In genomic region chr13:113862766-113863510, GRCh38 we compare ENCODE assay signal across 8 cellular contexts. TPM values are rescaled to one million over a fixed set of nuclear protein-coding genes. Genes with fewer than 3 reads are reported as not detected.
DNase-seq lines count a peak whose midpoint lies in the region; ATAC-seq and TF ChIP-seq lines count a peak whose summit lies in the region.

No MANE protein-coding gene starts in this region.

- CTCF ChIA-PET in AG04450 (lab: Charles Lee), result no interaction called here
- CTCF ChIA-PET in OCI-LY7 (lab: Charles Lee; ENCODE audit: unreplicated experiment), result no interaction called here

- peak overlapping the region; percentile 82 for H3K4me3 ChIP-seq in AG04450 (ENCODE audit: low read depth, low read length)
- H3K4me3 ChIP-seq in mesenchymal stem cell (ENCODE audit: insufficient read depth in 1 of 2, low read depth in 1 of 2, low read length in 2 of 2), result peak overlapping the region; percentile 93
- H3K4me3 ChIP-seq in thyroid gland (replicated peaks in 1 of 3), result peak overlapping the region; percentile 32 to 76 (median 75)
- no peak overlapping the region for H3K4me3 ChIP-seq in OCI-LY7 (ENCODE audit: low read depth, low read length, poor library complexity, severe bottlenecking)

- intact Hi-C loops in thyroid gland (cut with DNase I), result no loop called here
- intact Hi-C loops in OCI-LY7 (cut with micrococcal nuclease; ENCODE audit: unreplicated experiment), result no loop called here

- H3K27me3 Mint-ChIP-seq in effector memory CD8-positive, alpha-beta T cell, result peaks cover 41 to 54% of the 10 kb centered on the region in 2 donors

- H3K4me1 ChIP-seq in mesenchymal stem cell (ENCODE audit: control insufficient read depth, insufficient read depth, low read depth, low read length) (peaks cover 31% of the 10 kb centered on the region), thyroid gland (peaks cover 18 to 36% of the 10 kb centered on the region in 2 donors), OCI-LY7 (ENCODE audit: insufficient read depth, low read length, poor library complexity, severe bottlenecking) (no peaks in the 10 kb centered on the region)

- peak overlapping the region; percentile 84 for H3K27ac ChIP-seq in AG04450 (ENCODE audit: low read depth, low read length)
- H3K27ac ChIP-seq in mesenchymal stem cell (ENCODE audit: low read length, poor library complexity, severe bottlenecking), result peak overlapping the region; percentile 85
- H3K27ac ChIP-seq in thyroid gland, result peak overlapping the region; percentile 84 to 95 (median 89)
- H3K27ac ChIP-seq in OCI-LY7 (ENCODE audit: low read depth, low read length, poor library complexity, severe bottlenecking), result no peak overlapping the region

- no peak for TF ChIP-seq CTCF in AG04450 (IDR thresholded peaks at IDR 0.05; ENCODE audit: low read depth, low read length)
- no peak for TF ChIP-seq CTCF in thyroid gland (IDR thresholded peaks at IDR 0.05)
- TF ChIP-seq CTCF in OCI-LY7 (conservative IDR thresholded peaks at IDR 0.05; ENCODE audit: low read length), result no peak

- H3K9ac ChIP-seq in mesenchymal stem cell (ENCODE audit: low read length), result peak overlapping the region; percentile 85

- no peaks in the 10 kb centered on the region for H3K79me2 ChIP-seq in OCI-LY7 (ENCODE audit: insufficient read depth, low read depth, low read length)

- H4K91ac ChIP-seq in mesenchymal stem cell (ENCODE audit: low read length), result peak overlapping the region; percentile 11

- H2BK120ac ChIP-seq in mesenchymal stem cell (ENCODE audit: low read depth, low read length), result peak overlapping the region; percentile 80

- peak overlapping the region; percentile 67 for H2BK5ac ChIP-seq in mesenchymal stem cell (ENCODE audit: low read depth, low read length, poor library complexity, severe bottlenecking)

- H3K18ac ChIP-seq in mesenchymal stem cell (ENCODE audit: low read depth in 1 of 2, low read length in 2 of 2), result peak overlapping the region; percentile 77 to 94

- H2AFZ ChIP-seq in mesenchymal stem cell (ENCODE audit: low read depth, low read length) (no peak overlapping the region), OCI-LY7 (ENCODE audit: low read length) (no peak overlapping the region)

- DNase-seq in AG04450 (ENCODE audit: low read depth, low spot score), result no peak
- DNase-seq in GM19240 (ENCODE audit: insufficient read length, low spot score), result peak; percentile 47
- DNase-seq in RPMI7951 (ENCODE audit: low read depth), result peak; percentile 32
- DNase-seq in effector memory CD8-positive, alpha-beta T cell, result no peak
- peak; percentile 43 for DNase-seq in mesenchymal stem cell
- peak; percentile 74 to 77 for DNase-seq in thyroid gland
- no peak for DNase-seq in SKM-1 (lab: John Stamatoyannopoulos, UW; ENCODE audit: unreplicated experiment)
- DNase-seq in OCI-LY7 (ENCODE audit: low spot score), result no peak

- H3K4me1 Mint-ChIP-seq in effector memory CD8-positive, alpha-beta T cell (ENCODE audit: low read depth in 2 of 2), result peaks cover 12 to 13% of the 10 kb centered on the region in 2 donors

- peaks cover 0 to 13% of the 10 kb centered on the region in 2 donors for H3K9me3 Mint-ChIP-seq in effector memory CD8-positive, alpha-beta T cell

- H2BK12ac ChIP-seq in mesenchymal stem cell (ENCODE audit: low read length in 2 of 2), result peak overlapping the region in 1 of 2 experiments; percentile 59

- H3K36me3 Mint-ChIP-seq in effector memory CD8-positive, alpha-beta T cell (ENCODE audit: insufficient read depth), result peaks cover 4% of the 10 kb centered on the region

- H3K23ac ChIP-seq in mesenchymal stem cell (ENCODE audit: low read length in 2 of 2), result no peak overlapping the region

- H3K79me1 ChIP-seq in mesenchymal stem cell (replicated peaks; ENCODE audit: low read length, poor library complexity, severe bottlenecking), result peaks cover 4% of the 10 kb centered on the region

- H3K27me3 ChIP-seq in AG04450 (ENCODE audit: control insufficient read depth, insufficient read depth, low read length) (no peaks in the 10 kb centered on the region), mesenchymal stem cell (ENCODE audit: control insufficient read depth in 1 of 2, insufficient read depth in 1 of 2, low read length in 2 of 2) (no peaks in the 10 kb centered on the region), thyroid gland (no peaks in the 10 kb centered on the region)

- ATAC-seq in effector memory CD8-positive, alpha-beta T cell (replicated peaks), result peak; percentile 14

- H3K9me3 ChIP-seq in AG04450 (ENCODE audit: control insufficient read depth, insufficient read depth, low read length), result peaks cover 6% of the 10 kb centered on the region; the same call in 1 of the 2 replicates
- H3K9me3 ChIP-seq in mesenchymal stem cell (ENCODE audit: control insufficient read depth, low read length), result no peaks in the 10 kb centered on the region
- H3K9me3 ChIP-seq in thyroid gland, result no peaks in the 10 kb centered on the region
- no peaks in the 10 kb centered on the region for H3K9me3 ChIP-seq in OCI-LY7 (ENCODE audit: low read length)

- H3K9me2 ChIP-seq in OCI-LY7 (ENCODE audit: insufficient read depth, low read length), result no peaks in the 10 kb centered on the region

- H3K14ac ChIP-seq in mesenchymal stem cell (ENCODE audit: low read length in 2 of 2), result peak overlapping the region in 1 of 2 experiments; percentile 26

- H3K4me3 Mint-ChIP-seq in effector memory CD8-positive, alpha-beta T cell, result peak overlapping the region; percentile 65 to 77

- no TSS peak for BruUV-seq in OCI-LY7 (replicated peaks; lab: Mats Ljungman, UMichigan)

- H2BK15ac ChIP-seq in mesenchymal stem cell (ENCODE audit: low read depth, poor library complexity, severe bottlenecking), result peak overlapping the region; percentile 60

- no peak overlapping the region for H2AK5ac ChIP-seq in mesenchymal stem cell (ENCODE audit: low read length, severe bottlenecking)

- peak overlapping the region; percentile 12 for H4K8ac ChIP-seq in mesenchymal stem cell (ENCODE audit: low read length)

- H3K4me2 ChIP-seq in mesenchymal stem cell (ENCODE audit: low read length, poor library complexity, severe bottlenecking), result peak overlapping the region; percentile 87
- no peak overlapping the region for H3K4me2 ChIP-seq in OCI-LY7 (ENCODE audit: low read length)

- POLR2A ChIA-PET in AG04450 (lab: Yijun Ruan, JAX), result interaction anchor here (0.6 to 1.5 kb wide), 2 partner anchors 23 to 46 kb away, joined by 3 to 6 read pairs; no protein-coding TSS in a partner anchor
- POLR2A ChIA-PET in OCI-LY7 (lab: Charles Lee), result no interaction called here

- no peaks in the 10 kb centered on the region for H4K20me1 ChIP-seq in OCI-LY7 (ENCODE audit: insufficient read depth, low read length)

- WGBS in mesenchymal stem cell, result 3% methylated on average over 53 of the region's 69 CpGs
- WGBS in thyroid gland, 2 donors, result 10 to 32% methylated on average over 9 to 43 of the region's 69 CpGs

- peak in 1 of 2 donors; percentile 62 for TF ChIP-seq POLR2A in thyroid gland (IDR thresholded peaks at IDR 0.05)

- peak overlapping the region; percentile 3 to 92 for H3K4ac ChIP-seq in mesenchymal stem cell (ENCODE audit: low read depth in 1 of 2, low read length in 2 of 2)

- H3K36me3 ChIP-seq in mesenchymal stem cell (ENCODE audit: control insufficient read depth in 1 of 2, insufficient read depth in 2 of 2, low read depth in 1 of 2, low read length in 2 of 2), result peaks cover 29 to 32% of the 10 kb centered on the region in 2 experiments
- H3K36me3 ChIP-seq in thyroid gland, result no peaks in the 10 kb centered on the region
- H3K36me3 ChIP-seq in OCI-LY7 (ENCODE audit: insufficient read depth, low read length), result no peaks in the 10 kb centered on the region

- H3K27ac Mint-ChIP-seq in effector memory CD8-positive, alpha-beta T cell, result no peak overlapping the region

RNA-seq across cellular contexts. Expression of gene GAS6, which starts 0.9 kb away (rescaled TPM):
- polyA plus RNA-seq in AG04450 (2011; rRNA removed), result 356 and 455 TPM in 2 replicates
- polyA minus RNA-seq in AG04450 (2011; rRNA and poly(A)+ RNA removed), result 131 and 182 TPM in 2 replicates
- 91.2 and 119 TPM in 2 replicates for total RNA-seq in RPMI7951 (2014; rRNA removed; shearing (Covaris generic))
- 126 TPM for polyA plus RNA-seq in mesenchymal stem cell (2013, experiment 1 of 2)
- 127 TPM for polyA plus RNA-seq in mesenchymal stem cell (2013, experiment 2 of 2)
- total RNA-seq in thyroid gland (100 to 1,000 TPM; 145 to 197 (median 173) TPM), OCI-LY7 (2022) (not detected in 2 replicates)
- not detected in 2 replicates for total RNA-seq in OCI-LY7 (2014; rRNA removed; shearing (Covaris generic))

Comparison
In these comparisons a context has a peak if more than half of its experiments do, and no peak if none do; other contexts are left out.
1. DNase-seq: peak in GM19240 (single experiment), RPMI7951 (single experiment), mesenchymal stem cell (single experiment) and thyroid gland (2 of 2); none in AG04450 (single experiment), effector memory CD8-positive, alpha-beta T cell (0 of 3), SKM-1 (single experiment) and OCI-LY7 (single experiment).
2. RNA of gene GAS6, which starts 0.9 kb away (total RNA-seq): 145 to 197 TPM in thyroid gland and 91.2 to 119 TPM in RPMI7951; not detected in OCI-LY7; every median in the first group is over 10 times any median in the second.